8 cellular contexts compared by ENCODE assay signal in the genomic region with DNA sequence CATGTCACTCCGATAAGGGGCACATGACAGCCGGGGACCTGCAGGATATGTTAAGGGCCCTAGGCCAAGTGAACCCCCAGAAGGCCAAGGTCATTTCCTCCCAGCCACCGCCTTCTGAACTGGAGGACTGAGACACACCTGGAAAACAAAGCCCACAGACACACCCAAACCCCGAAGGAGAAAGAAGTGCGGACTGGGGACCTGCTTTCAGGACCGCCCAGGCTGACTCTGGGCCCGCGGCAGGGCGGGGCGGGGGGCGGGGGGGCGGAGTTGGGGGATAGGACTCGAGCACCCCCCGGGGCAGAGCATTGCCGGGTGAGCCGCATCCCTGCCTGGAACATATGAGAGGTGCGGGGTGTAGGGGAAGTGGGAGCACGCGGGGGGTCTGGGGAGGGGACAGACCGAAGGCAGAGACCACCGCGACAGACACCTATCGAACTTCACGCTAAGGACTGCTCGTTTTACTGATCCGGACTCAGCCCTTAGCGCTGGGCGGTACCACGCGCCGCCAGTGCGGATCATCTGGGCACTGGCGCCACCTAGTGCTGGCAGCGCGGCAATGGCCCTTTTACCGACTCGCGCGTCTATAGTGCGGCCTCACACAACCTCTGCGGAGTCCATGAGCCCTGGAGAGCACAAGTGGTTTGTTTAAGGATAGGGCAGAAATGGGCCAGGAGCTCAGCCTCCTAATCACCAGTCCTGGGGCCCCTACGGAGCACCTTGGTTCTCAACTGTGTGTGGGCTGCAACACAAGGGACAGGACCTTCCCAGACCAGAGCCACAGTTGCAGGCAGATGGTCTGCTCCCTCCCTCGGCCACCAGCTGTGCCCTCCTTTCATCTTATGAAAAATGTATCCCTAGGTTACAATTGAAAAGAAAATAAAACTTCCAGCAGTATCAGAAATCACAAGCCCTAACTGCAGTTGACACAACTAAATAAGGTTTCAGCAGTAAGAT.
DNase-seq lines count a peak whose midpoint lies in the region; ATAC-seq and TF ChIP-seq lines count a peak whose summit lies in the region.

No MANE protein-coding gene starts in this region.

- CTCF ChIA-PET in T-cell (lab: Charles Lee): interaction anchor here (0.7 to 0.9 kb wide), 3 partner anchors 8 to 153 kb away, joined by 3 to 4 read pairs (median 4); no protein-coding TSS in a partner anchor

- no peaks in the 10 kb centered on the region for H3K36me3 Mint-ChIP-seq in T-cell

- H3K9me3 ChIP-seq in right cardiac atrium (ENCODE audit: control insufficient read depth, low read length) (no peaks in the 10 kb centered on the region), vagina (no peaks in the 10 kb centered on the region)

- peak overlapping the region; percentile 67 to 77 (median 69) for H3K4me3 Mint-ChIP-seq in T-cell

- peaks cover 9 to 13% of the 10 kb centered on the region in 2 donors for H3K27me3 Mint-ChIP-seq in T-cell

- 4% methylated on average over 43 of the region's 43 CpGs for WGBS in right cardiac atrium

- DNase-seq in NCI-H1092 treated with DMSO at 0.1 percent for 48 hours (lab: John Stamatoyannopoulos, UW): peak; percentile 79
- peak; percentile 52 to 82 (median 74) for DNase-seq in T-cell
- DNase-seq in amniotic stem cell (lab: John Stamatoyannopoulos, UW): peak; percentile 28
- DNase-seq in right cardiac atrium: peak; percentile 84 to 94 (median 94)
- DNase-seq in vagina (ENCODE audit: extremely low spot score in 2 of 2): no peak

- POLR2A ChIA-PET in T-cell (lab: Charles Lee): no interaction called here

- no peaks in the 10 kb centered on the region for H3K9me3 Mint-ChIP-seq in T-cell

- no peak overlapping the region for H3K9ac ChIP-seq in rectal smooth muscle tissue (ENCODE audit: low read length)

- intact Hi-C loops in right cardiac atrium (cut with DNase I): loop anchor here in 1 of 4 donors (10.0 kb wide), 2 partner anchors 353 to 463 kb away; no protein-coding TSS in a partner anchor
- intact Hi-C loops in vagina (cut with DNase I): loop anchor here (10.0 kb wide), 1 partner anchor 713 kb away; no protein-coding TSS in a partner anchor

- no peaks in the 10 kb centered on the region for H3K4me1 ChIP-seq in right cardiac atrium (ENCODE audit: control insufficient read depth, insufficient read depth, low read length)
- H3K4me1 ChIP-seq in rectal smooth muscle tissue (ENCODE audit: control insufficient read depth, insufficient read depth, low read length): no peaks in the 10 kb centered on the region
- peaks cover 7% of the 10 kb centered on the region for H3K4me1 ChIP-seq in vagina

- H3K36me3 ChIP-seq in rectal smooth muscle tissue (ENCODE audit: control insufficient read depth, insufficient read depth, low read length): no peaks in the 10 kb centered on the region
- H3K36me3 ChIP-seq in vagina: no peaks in the 10 kb centered on the region

- H3K27ac ChIP-seq in right cardiac atrium (ENCODE audit: low read length) (no peak overlapping the region), rectal smooth muscle tissue (ENCODE audit: low read depth, low read length) (no peak overlapping the region), vagina (no peak overlapping the region)

- peak; percentile 98 for ATAC-seq in HG02642 (IDR thresholded peaks at IDR 0.05; ENCODE audit: poor library complexity, unreplicated experiment)
- ATAC-seq in T-cell (replicated peaks in 1 of 4): peak; percentile 97 to 99 (median 98)
- ATAC-seq in right cardiac atrium: peak; percentile 96

- H3K4me3 ChIP-seq in GM12875 (ENCODE audit: low read depth, low read length) (no peak overlapping the region), right cardiac atrium (ENCODE audit: low read length) (peak overlapping the region; percentile 66), rectal smooth muscle tissue (ENCODE audit: low read length) (peak overlapping the region; percentile 44), vagina (peak overlapping the region; percentile 39 to 40)

- peaks cover 0 to 5% (median 3%) of the 10 kb centered on the region in 3 donors for H3K4me1 Mint-ChIP-seq in T-cell

- H3K27me3 ChIP-seq in right cardiac atrium (ENCODE audit: control insufficient read depth, insufficient read depth) (no peaks in the 10 kb centered on the region), rectal smooth muscle tissue (ENCODE audit: control insufficient read depth, insufficient read depth, low read length) (no peaks in the 10 kb centered on the region), vagina (no peaks in the 10 kb centered on the region)

- peak; percentile 98 for TF ChIP-seq CTCF in GM12875 (IDR thresholded peaks at IDR 0.05; ENCODE audit: borderline replicate concordance, insufficient read depth, low read depth, low read length)
- peak; percentile 79 to 86 (median 85) for TF ChIP-seq CTCF in vagina (IDR thresholded peaks at IDR 0.05)

- peak overlapping the region in 1 of 2 donors; percentile 22 for H3K27ac Mint-ChIP-seq in T-cell

- no peak for TF ChIP-seq POLR2A in vagina (IDR thresholded peaks at IDR 0.05)

Comparison
In these comparisons a context has a peak if more than half of its experiments do, and no peak if none do; other contexts are left out.
1. DNase-seq: peak in NCI-H1092 treated with DMSO at 0.1 percent for 48 hours (single experiment), T-cell (34 of 34), amniotic stem cell (single experiment) and right cardiac atrium (3 of 3); none in vagina (0 of 2).
2. Peak in every context shown above with its lines, with median percentiles within 50 percentile points of each other: ATAC-seq.